8 cellular contexts compared by ENCODE assay signal in the genomic region with DNA sequence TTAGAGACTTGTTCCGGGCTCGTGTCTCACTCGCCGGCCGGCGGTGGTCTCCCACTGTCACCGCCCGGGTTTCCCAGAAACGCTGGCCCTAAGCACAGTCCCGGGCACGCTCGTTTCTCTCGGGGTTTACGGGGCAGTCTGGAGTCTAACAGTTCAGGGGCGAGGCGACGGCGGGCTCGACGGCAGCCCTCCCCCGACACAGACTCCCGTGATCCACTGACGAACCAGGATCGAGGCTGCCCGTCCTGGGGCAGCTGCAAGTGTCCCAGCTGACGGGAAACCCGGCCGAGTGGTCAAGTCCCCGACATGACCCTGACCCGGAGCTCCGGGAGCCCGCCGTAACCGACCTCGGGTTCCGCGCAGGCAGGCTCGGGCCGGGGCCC. TPM values are rescaled to one million over a fixed set of nuclear protein-coding genes. Genes with fewer than 3 reads are reported as not detected.
A peak's percentile ranks its signal among the peaks of the same experiment; 100 is the strongest.
DNase-seq lines count a peak whose midpoint lies in the region; ATAC-seq and TF ChIP-seq lines count a peak whose summit lies in the region.

No MANE protein-coding gene starts in this region.

- no peaks in the 10 kb centered on the region for H3K9me3 ChIP-seq in uterus

- intact Hi-C loops in lower leg skin (cut with DNase I; ENCODE audit: low total_unique reads) (no loop called here), uterus (cut with DNase I; ENCODE audit: low total_unique reads) (no loop called here)

- peak overlapping the region; percentile 84 to 92 for H3K27ac ChIP-seq in uterus

- H3K4me3 ChIP-seq in astrocyte of the cerebellum (ENCODE audit: low read depth, low read length) (peak overlapping the region; percentile 84), lower leg skin (ENCODE audit: low read depth, poor library complexity, severe bottlenecking) (peak overlapping the region; percentile 95), uterus (peak overlapping the region; percentile 93 to 94)

- TF ChIP-seq CTCF in astrocyte of the cerebellum (IDR thresholded peaks at IDR 0.05; ENCODE audit: low read depth, low read length, missing control alignments) (no peak), lower leg skin (IDR thresholded peaks at IDR 0.05) (no peak), uterus (IDR thresholded peaks at IDR 0.05) (no peak)

- peak; percentile 4 for ATAC-seq in GM18861 (IDR thresholded peaks at IDR 0.05; ENCODE audit: unreplicated experiment)
- ATAC-seq in HG03159 (IDR thresholded peaks at IDR 0.05; ENCODE audit: unreplicated experiment): peak; percentile 8
- no peak for ATAC-seq in activated CD4-positive, CD25-positive, alpha-beta regulatory T cell treated with anti-CD3 and anti-CD28 coated beads, Interleukin-2, amount 50 U/mL, for 24 hours

- no peaks in the 10 kb centered on the region for H3K27me3 ChIP-seq in uterus

- 0% methylated on average over 7 to 30 of the region's 39 CpGs for WGBS in lower leg skin, 2 donors

- in situ Hi-C loops in astrocyte of the cerebellum (cut with HindIII; ENCODE audit: low sequenced_read_pairs): no loop called here

- H3K36me3 ChIP-seq in uterus: no peaks in the 10 kb centered on the region

- no peak for TF ChIP-seq POLR2A in lower leg skin (IDR thresholded peaks at IDR 0.05)
- no peak for TF ChIP-seq POLR2A in uterus (IDR thresholded peaks at IDR 0.05)

- DNase-seq in astrocyte of the cerebellum (ENCODE audit: low read depth) (no peak), lower leg skin (ENCODE audit: low spot score in 2 of 2) (no peak), uterus (no peak), NCI-H82 treated with DMSO at 0.1 percent for 48 hours (lab: John Stamatoyannopoulos, UW; ENCODE audit: unreplicated experiment) (no peak), kidney glomerular epithelial cell (lab: John Stamatoyannopoulos, UW) (no peak)

- peaks cover 12 to 22% of the 10 kb centered on the region in 2 donors for H3K4me1 ChIP-seq in uterus

RNA-seq across cellular contexts. Expression of a gene that starts 0.5 kb away (rescaled TPM):
- 10 to 100 TPM; 49.0 to 72.8 (median 54.0) TPM for total RNA-seq in lower leg skin
- total RNA-seq in uterus: 10 to 100 TPM in 3 of 4 donors, 1 to 10 TPM in 1; 9.5 to 66.1 (median 49.8) TPM

RNA-seq across cellular contexts. Expression of a gene that starts 7.1 kb away (rescaled TPM):
- total RNA-seq in lower leg skin: 1 to 10 TPM in 2 of 4 donors, under 1 TPM in 2; 0.84 to 5.3 (median 1.4) TPM
- total RNA-seq in uterus: 1 to 10 TPM in 3 of 4 donors, under 1 TPM in 1; 0.26 to 8.4 (median 4.4) TPM

RNA-seq across cellular contexts. Expression of a gene that starts 26.6 kb away (rescaled TPM):
- total RNA-seq in lower leg skin (1 to 10 TPM in 2 of 4 donors, under 1 TPM in 1, not detected in 1; 0.46 to 9.8 (median 5.9) TPM), uterus (1 to 10 TPM in 2 of 4 donors, not detected in 2; 3.1 to 8.2 TPM)

RNA-seq across cellular contexts. Expression of a gene that starts 34.6 kb away (rescaled TPM):
- 100 to 1,000 TPM in 3 of 4 donors, 10 to 100 TPM in 1; 98.8 to 189 (median 115) TPM for total RNA-seq in lower leg skin
- total RNA-seq in uterus: 10 to 100 TPM; 11.2 to 98.5 (median 44.0) TPM

RNA-seq across cellular contexts. Expression of a gene that starts 35.3 kb away (rescaled TPM):
- 10 to 100 TPM; 42.3 to 62.1 (median 53.7) TPM for total RNA-seq in lower leg skin
- 10 to 100 TPM; 14.7 to 34.1 (median 24.3) TPM for total RNA-seq in uterus

Comparison
In these comparisons a context has a peak if more than half of its experiments do, and no peak if none do; other contexts are left out.
1. ATAC-seq: peak in GM18861 (single experiment) and HG03159 (single experiment); none in activated CD4-positive, CD25-positive, alpha-beta regulatory T cell treated with anti-CD3 and anti-CD28 coated beads, Interleukin-2, amount 50 U/mL, for 24 hours (0 of 2).
2. Peak in every context shown above with its lines, with median percentiles within 50 percentile points of each other: H3K4me3 ChIP-seq.